Comparison of ENCODE assay signal across 1 cellular context in the genomic region with DNA sequence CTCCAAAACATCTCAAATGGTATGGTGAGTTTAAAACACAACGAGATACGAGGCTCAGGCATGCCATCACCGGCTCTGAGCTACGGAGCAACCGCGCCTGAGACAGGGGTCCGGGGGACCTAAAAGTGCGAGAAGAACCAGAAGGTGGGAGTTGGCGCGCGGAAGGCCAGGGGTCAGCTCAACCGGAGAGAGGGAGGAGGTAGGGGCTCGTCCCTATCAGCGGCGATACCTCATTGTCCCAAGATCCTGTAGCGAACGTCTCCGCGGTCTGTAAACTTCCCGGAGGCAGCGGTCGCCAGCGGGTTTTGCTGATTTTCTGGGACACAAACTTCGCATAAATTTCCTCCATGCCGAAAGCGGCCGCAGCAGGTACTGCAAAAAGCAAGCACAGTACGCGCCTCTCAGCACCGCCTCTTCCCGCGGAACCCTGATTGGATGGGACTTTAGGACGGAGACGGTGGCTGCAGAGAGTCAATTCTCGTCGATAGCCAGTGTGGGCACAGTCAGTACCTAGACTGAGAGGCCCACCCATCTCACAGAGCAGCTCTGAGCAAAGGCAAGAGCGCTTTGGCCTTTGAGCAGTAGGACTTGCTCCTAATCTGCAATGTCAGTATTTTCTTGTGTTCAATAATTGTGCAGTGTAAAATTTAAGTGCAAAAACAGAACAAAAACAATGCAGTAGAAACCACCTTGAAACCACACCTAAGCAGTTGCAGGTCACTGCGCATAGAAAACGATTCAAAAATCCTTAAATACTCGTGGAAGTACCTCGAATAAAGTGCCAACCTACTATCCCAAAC.
TF ChIP-seq lines count a peak whose summit lies in the region.

A gene with protein sequence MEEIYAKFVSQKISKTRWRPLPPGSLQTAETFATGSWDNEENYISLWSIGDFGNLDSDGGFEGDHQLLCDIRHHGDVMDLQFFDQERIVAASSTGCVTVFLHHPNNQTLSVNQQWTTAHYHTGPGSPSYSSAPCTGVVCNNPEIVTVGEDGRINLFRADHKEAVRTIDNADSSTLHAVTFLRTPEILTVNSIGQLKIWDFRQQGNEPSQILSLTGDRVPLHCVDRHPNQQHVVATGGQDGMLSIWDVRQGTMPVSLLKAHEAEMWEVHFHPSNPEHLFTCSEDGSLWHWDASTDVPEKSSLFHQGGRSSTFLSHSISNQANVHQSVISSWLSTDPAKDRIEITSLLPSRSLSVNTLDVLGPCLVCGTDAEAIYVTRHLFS (minus strand): TSS at position 383 of the 800 bp plus-strand sequence. CDS start 34 bp downstream, at position 349.

TF ChIP-seq in A549, 52 proteins besides CTCF, POLR2A, EP300 and RAD21 (continued from another document):
- TF ChIP-seq, protein P1, sequence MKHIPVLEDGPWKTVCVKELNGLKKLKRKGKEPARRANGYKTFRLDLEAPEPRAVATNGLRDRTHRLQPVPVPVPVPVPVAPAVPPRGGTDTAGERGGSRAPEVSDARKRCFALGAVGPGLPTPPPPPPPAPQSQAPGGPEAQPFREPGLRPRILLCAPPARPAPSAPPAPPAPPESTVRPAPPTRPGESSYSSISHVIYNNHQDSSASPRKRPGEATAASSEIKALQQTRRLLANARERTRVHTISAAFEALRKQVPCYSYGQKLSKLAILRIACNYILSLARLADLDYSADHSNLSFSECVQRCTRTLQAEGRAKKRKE (CRISPR knock-in tag; IDR thresholded peaks at IDR 0.05; ENCODE audit: low read depth): no peak
- TF ChIP-seq FOSL2 (IDR thresholded peaks at IDR 0.05) (no peak), FOSL2 (CRISPR knock-in tag; IDR thresholded peaks at IDR 0.05) (no peak)
